ENCODE assay signal across 23 cellular contexts in the genomic region with DNA sequence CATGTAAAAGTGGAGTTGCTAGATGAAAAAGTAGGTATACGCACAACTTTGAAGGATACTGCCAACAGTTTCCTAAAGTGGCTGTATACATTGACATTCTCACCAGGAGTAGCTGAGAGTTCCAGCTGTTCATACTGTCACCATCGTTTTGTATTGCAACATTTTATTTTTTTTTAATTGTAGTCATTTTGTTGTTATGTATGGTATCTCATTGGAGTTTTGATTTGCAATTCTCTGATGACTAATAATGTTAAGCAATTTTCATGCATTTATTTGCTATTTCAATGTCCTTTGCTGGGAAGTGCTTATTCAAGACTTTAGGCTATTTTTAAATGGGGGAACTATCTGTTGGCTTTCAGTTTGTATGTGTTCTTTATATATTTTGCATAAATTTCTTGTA.
DNase-seq lines count a peak whose midpoint lies in the region; ATAC-seq and TF ChIP-seq lines count a peak whose summit lies in the region.
"Had no signal": no experiment of that assay in that cellular context is flagged by ENCODE, and none has a peak within 500 bp of the region (broad histone marks: within the 10 kb centered on the region; RNA-seq: fewer than 3 reads in every experiment).

No MANE protein-coding gene starts in this region.

- H3K4me3 ChIP-seq in epithelial cell of esophagus (ENCODE audit: low read length) (no peak overlapping the region), transverse colon (no peak overlapping the region)
- H3K4me3 ChIP-seq: cardiac muscle cell, hepatocyte, prostate gland, SK-N-MC, spleen had no signal

- peaks cover 0 to 6% (median 0%) of the 10 kb centered on the region in 4 donors for H3K4me1 ChIP-seq in transverse colon
- H3K4me1 ChIP-seq: prostate gland, spleen had no signal

- no peak overlapping the region for H3K27ac ChIP-seq in transverse colon
- H3K27ac ChIP-seq: cardiac muscle cell, hepatocyte, prostate gland, SK-N-MC, spleen had no signal

- peaks cover 0 to 4% (median 0%) of the 10 kb centered on the region in 7 donors for H3K9me3 Mint-ChIP-seq in CD14-positive monocyte
- H3K9me3 Mint-ChIP-seq: memory B cell had no signal

- H3K27me3 Mint-ChIP-seq in CD14-positive monocyte (ENCODE audit: low read depth in 3 of 3): no peaks in the 10 kb centered on the region
- H3K27me3 Mint-ChIP-seq: activated naive CD8-positive, alpha-beta T cell; memory B cell; naive thymus-derived CD4-positive, alpha-beta T cell had no signal

- no peak for TF ChIP-seq POLR2A in transverse colon (IDR thresholded peaks at IDR 0.05)

- in situ Hi-C loops in transverse colon (cut with MboI; ENCODE audit: low pct_ligation_motif_present in 1 of 4, low pct_unique_long_range_greater_than_20kb in 1 of 4, low sequenced_read_pairs in 3 of 4): no loop called here

- H3K4me1 Mint-ChIP-seq in CD14-positive monocyte: peaks cover 21% of the 10 kb centered on the region

- TF ChIP-seq CTCF in CD14-positive monocyte (IDR thresholded peaks at IDR 0.05): no peak
- TF ChIP-seq CTCF in epithelial cell of esophagus (IDR thresholded peaks at IDR 0.05; ENCODE audit: insufficient read depth, low read depth, low read length, missing control alignments): no peak
- no peak for TF ChIP-seq CTCF in omental fat pad (IDR thresholded peaks at IDR 0.05)
- TF ChIP-seq CTCF in transverse colon (IDR thresholded peaks at IDR 0.05): no peak

- no peaks in the 10 kb centered on the region for H3K36me3 ChIP-seq in transverse colon
- H3K36me3 ChIP-seq: cardiac muscle cell, prostate gland, spleen had no signal

- intact Hi-C loops in CD14-positive monocyte (cut with micrococcal nuclease): loop anchor here in 1 of 2 donors (10.0 kb wide), 1 partner anchor 54 kb away; no protein-coding TSS in a partner anchor
- intact Hi-C loops in transverse colon (cut with DNase I; ENCODE audit: low total_unique reads): no loop called here
- intact Hi-C loops in left colon (cut with DNase I, micrococcal nuclease): no loop called here

- DNase-seq in CD14-positive monocyte (ENCODE audit: low spot score): no peak
- DNase-seq in M059J (ENCODE audit: low read depth): peak; percentile 18
- DNase-seq in epithelial cell of esophagus (ENCODE audit: low read depth): peak; percentile 80
- DNase-seq in omental fat pad (ENCODE audit: low spot score): no peak
- no peak for DNase-seq in transverse colon
- DNase-seq in left colon: no peak
- no peak for DNase-seq in AG08396 (ENCODE audit: low spot score)
- DNase-seq: activated CD4-positive, CD25-positive, alpha-beta regulatory T cell; C1 segment of cervical spinal cord; kidney; naive thymus-derived CD4-positive, alpha-beta T cell; NCI-H1048; NCI-H2081; NCI-H524; spleen had no signal

- TF ChIP-seq EP300 in transverse colon (IDR thresholded peaks at IDR 0.05; ENCODE audit: low read depth): no peak

- ATAC-seq in omental fat pad (ENCODE audit: low FRiP score) (peak; percentile 73), left colon (no peak), GM21526 (IDR thresholded peaks at IDR 0.05; ENCODE audit: low FRiP score, unreplicated experiment) (no peak)
- ATAC-seq: esophagus mucosa; naive thymus-derived CD4-positive, alpha-beta T cell had no signal

- no peaks in the 10 kb centered on the region for H3K36me3 Mint-ChIP-seq in CD14-positive monocyte
- H3K36me3 Mint-ChIP-seq: memory B cell had no signal

- no peaks in the 10 kb centered on the region for H3K27me3 ChIP-seq in transverse colon
- H3K27me3 ChIP-seq: cardiac muscle cell, hepatocyte, spleen had no signal

- 75 to 79% methylated on average over 2 of the region's 2 CpGs for WGBS in transverse colon (ENCODE audit: low coverage in 1 of 2), 2 donors

- H3K27ac Mint-ChIP-seq in CD14-positive monocyte: peak overlapping the region in 4 of 7 donors; percentile 5 to 66 (median 36)
- H3K27ac Mint-ChIP-seq: activated naive CD8-positive, alpha-beta T cell; memory B cell; naive thymus-derived CD4-positive, alpha-beta T cell had no signal

- H3K4me3 Mint-ChIP-seq in CD14-positive monocyte: no peak overlapping the region
- H3K4me3 Mint-ChIP-seq: activated naive CD8-positive, alpha-beta T cell; memory B cell; naive thymus-derived CD4-positive, alpha-beta T cell had no signal

- no peaks in the 10 kb centered on the region for H3K9me3 ChIP-seq in transverse colon
- H3K9me3 ChIP-seq: prostate gland, spleen had no signal

Comparison
In these comparisons a context has a peak if more than half of its experiments do, and no peak if none do; other contexts are left out.
1. DNase-seq: peak in M059J (single experiment) and epithelial cell of esophagus (single experiment); none in CD14-positive monocyte (single experiment), omental fat pad (single experiment), transverse colon (single experiment), left colon (0 of 2) and AG08396 (single experiment).